In the genomic region with DNA sequence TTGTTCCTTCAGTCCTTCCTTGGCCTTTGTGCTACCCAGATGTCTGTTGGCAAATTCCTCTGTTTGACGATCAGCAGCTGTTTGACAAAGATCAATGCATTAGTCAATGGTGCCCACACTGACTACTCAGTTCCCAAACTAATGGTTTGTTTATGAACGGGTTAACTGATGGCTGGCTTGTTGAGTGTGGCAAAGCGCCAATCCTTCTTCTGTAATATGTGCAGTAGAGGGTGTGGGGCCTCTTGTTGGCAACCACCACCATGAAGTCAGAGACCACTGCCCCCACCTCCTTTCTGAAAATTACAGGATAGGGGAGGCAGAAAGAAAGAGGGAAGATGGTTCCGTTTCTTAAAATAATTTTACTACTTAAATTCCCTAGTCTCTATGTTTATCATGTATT, we compare ENCODE assay signal across 21 cellular contexts. TPM values are rescaled to one million over a fixed set of nuclear protein-coding genes. Genes with fewer than 3 reads are reported as not detected.
DNase-seq lines count a peak whose midpoint lies in the region; ATAC-seq, FAIRE-seq and TF ChIP-seq lines count a peak whose summit lies in the region.
"Had no signal": no experiment of that assay in that cellular context is flagged by ENCODE, and none has a peak within 500 bp of the region (broad histone marks: within the 10 kb centered on the region; RNA-seq: fewer than 3 reads in every experiment).

No MANE protein-coding gene starts in this region.

- FAIRE-seq in HTR-8/SVneo (lab: Jason Lieb, UNC): peak; percentile 38
- FAIRE-seq in astrocyte (lab: Jason Lieb, UNC): no peak
- FAIRE-seq: D721Med, GM12892 had no signal

- H3K27ac ChIP-seq in astrocyte (ENCODE audit: low read depth, low read length): no peak overlapping the region
- H3K27ac ChIP-seq: HL-60 had no signal

- no peak overlapping the region for H3K4me3 Mint-ChIP-seq in Caco-2 (ENCODE audit: unreplicated experiment)
- no peak overlapping the region for H3K4me3 Mint-ChIP-seq in astrocyte (ENCODE audit: unreplicated experiment)
- no peak overlapping the region for H3K4me3 Mint-ChIP-seq in T-cell
- H3K4me3 Mint-ChIP-seq: activated naive CD8-positive, alpha-beta T cell; natural killer cell treated with Interleukin-12 subunit alpha and Interleukin-12 subunit beta and Interleukin-15 and Interleukin-18, amount 100 ng/mL, for 72 hours had no signal

- no peaks in the 10 kb centered on the region for H3K9me3 Mint-ChIP-seq in Caco-2 (ENCODE audit: unreplicated experiment)
- H3K9me3 Mint-ChIP-seq in astrocyte (ENCODE audit: unreplicated experiment): no peaks in the 10 kb centered on the region
- peaks cover 0 to 2% (median 0%) of the 10 kb centered on the region in 3 donors for H3K9me3 Mint-ChIP-seq in T-cell
- H3K9me3 Mint-ChIP-seq: activated T-helper 2 cell treated with anti-CD3 and anti-CD28 coated beads, Interferon-gamma antibody, Interleukin-2, Interleukin-4, amounts not matched to agents 10 μg/mL and 5 μg/mL and 100 μg/mL, durations not matched to agents 14 hours and 24 hours and 36 hours; natural killer cell treated with Interleukin-12 subunit alpha and Interleukin-12 subunit beta and Interleukin-15 and Interleukin-18, amount 100 ng/mL, for 72 hours had no signal

- H3K27me3 Mint-ChIP-seq in Caco-2 (ENCODE audit: insufficient read depth, unreplicated experiment) (no peaks in the 10 kb centered on the region), astrocyte (ENCODE audit: low read depth, unreplicated experiment) (peaks cover 11% of the 10 kb centered on the region), T-cell (peaks cover 46 to 54% of the 10 kb centered on the region in 2 donors)

- no peaks in the 10 kb centered on the region for H3K79me2 ChIP-seq in astrocyte (ENCODE audit: insufficient read depth, low read length)

- intact Hi-C loops in Caco-2 (cut with micrococcal nuclease; ENCODE audit: unreplicated experiment): no loop called here

- TF ChIP-seq CTCF in Caco-2 (IDR thresholded peaks at IDR 0.05; ENCODE audit: insufficient read depth in 1 of 2, low read depth in 1 of 2, low read length in 1 of 2, severe bottlenecking in 1 of 2, unreplicated experiment in 1 of 2) (no peak), astrocyte (IDR thresholded peaks at IDR 0.05; ENCODE audit: insufficient read depth, low read depth, low read length) (no peak)

- peaks cover 41% of the 10 kb centered on the region for H3K4me1 ChIP-seq in Caco-2
- H3K4me1 ChIP-seq in astrocyte (ENCODE audit: insufficient read depth, low read length): peaks cover 48% of the 10 kb centered on the region
- peaks cover 19% of the 10 kb centered on the region for H3K4me1 ChIP-seq in neuron (ENCODE audit: insufficient read depth, low read length)

- ATAC-seq in HG03108 (IDR thresholded peaks at IDR 0.05; ENCODE audit: unreplicated experiment) (no peak), T-cell (replicated peaks in 1 of 4) (no peak)
- ATAC-seq: natural killer cell treated with Interleukin-12 subunit alpha and Interleukin-12 subunit beta and Interleukin-15 and Interleukin-18, amount 100 ng/mL, for 72 hours; stimulated activated naive CD8-positive, alpha-beta T cell treated with anti-CD3 and anti-CD28 coated beads, Interleukin-15, Interleukin-2, amounts not matched to agents 100 U/mL and 50 U/mL, for 24 hours had no signal

- CTCF ChIA-PET in Caco-2 (lab: Charles Lee) (interaction anchor here (1.1 to 1.7 kb wide), 4 partner anchors 16 to 75 kb away, joined by 3 to 11 read pairs (median 6); no protein-coding TSS in a partner anchor), T-cell (lab: Charles Lee) (no interaction called here)

- POLR2A ChIA-PET in Caco-2 (lab: Charles Lee) (no interaction called here), T-cell (lab: Charles Lee) (no interaction called here)

- peaks cover under 1% of the 10 kb centered on the region for H4K20me1 ChIP-seq in astrocyte (ENCODE audit: insufficient read depth, low read length)

- no peak for DNase-seq in Caco-2
- no peak for DNase-seq in HTR-8/SVneo (ENCODE audit: insufficient read length, low spot score)
- no peak for DNase-seq in astrocyte (ENCODE audit: low read depth)
- DNase-seq in T-cell: no peak
- DNase-seq in cortex of kidney (lab: John Stamatoyannopoulos, UW): no peak
- DNase-seq: activated CD4-positive, alpha-beta T cell treated with anti-CD3 and anti-CD28 coated beads, Interleukin-2, amount 50 U/mL, for 1 hour; activated CD8-positive, alpha-beta memory T cell treated with anti-CD3 and anti-CD28 coated beads, Interleukin-2, amount 50 U/mL, for 48 hours; effector memory CD4-positive, alpha-beta T cell; NCI-H2081; stimulated activated CD4-positive, alpha-beta T cell treated with anti-CD3 and anti-CD28 coated beads, Interleukin-15, amount 100 ng/mL, for 24 hours; stimulated activated naive CD8-positive, alpha-beta T cell treated with anti-CD3 and anti-CD28 coated beads, Interleukin-15, Interleukin-2, amounts not matched to agents 100 U/mL and 50 U/mL, for 24 hours had no signal

- H3K27me3 ChIP-seq in Caco-2 (replicated peaks; ENCODE audit: control insufficient read depth, insufficient read depth, low read length) (no peaks in the 10 kb centered on the region), astrocyte (ENCODE audit: insufficient read depth, low read length) (no peaks in the 10 kb centered on the region), neuron (ENCODE audit: insufficient read depth, low read length) (peaks cover 8% of the 10 kb centered on the region)

- H3K9me3 ChIP-seq in Caco-2 (no peaks in the 10 kb centered on the region), astrocyte (ENCODE audit: insufficient read depth, low read depth, low read length) (no peaks in the 10 kb centered on the region), neuron (ENCODE audit: low read length) (no peaks in the 10 kb centered on the region)
- H3K9me3 ChIP-seq: thoracic aorta had no signal

- no TSS peak for BruUV-seq in Caco-2 (replicated peaks; lab: Mats Ljungman, UMichigan)

- H3K36me3 ChIP-seq in Caco-2 (ENCODE audit: control insufficient read depth, insufficient read depth, low read length): no peaks in the 10 kb centered on the region
- no peaks in the 10 kb centered on the region for H3K36me3 ChIP-seq in astrocyte (ENCODE audit: insufficient read depth, low read length)
- no peaks in the 10 kb centered on the region for H3K36me3 ChIP-seq in neuron (ENCODE audit: insufficient read depth, low read length)
- H3K36me3 ChIP-seq: thoracic aorta had no signal

- no peak overlapping the region for H3K4me3 ChIP-seq in Caco-2 (ENCODE audit: low read depth, low read length)
- no peak overlapping the region for H3K4me3 ChIP-seq in astrocyte (ENCODE audit: insufficient read depth, low read depth, low read length)
- no peak overlapping the region for H3K4me3 ChIP-seq in neuron (ENCODE audit: low read length)
- H3K4me3 ChIP-seq: thoracic aorta had no signal

- H3K4me1 Mint-ChIP-seq in Caco-2 (ENCODE audit: low read depth, unreplicated experiment) (peaks cover 43% of the 10 kb centered on the region), astrocyte (ENCODE audit: low read depth, unreplicated experiment) (peaks cover 18% of the 10 kb centered on the region), T-cell (peaks cover 0 to 6% (median 5%) of the 10 kb centered on the region in 3 donors)

- peak overlapping the region; percentile 68 for H3K4me2 ChIP-seq in astrocyte (ENCODE audit: low read length)

- peaks cover 7% of the 10 kb centered on the region for H3K36me3 Mint-ChIP-seq in Caco-2 (ENCODE audit: insufficient read depth, unreplicated experiment)
- no peaks in the 10 kb centered on the region for H3K36me3 Mint-ChIP-seq in astrocyte (ENCODE audit: low read depth, unreplicated experiment)
- H3K36me3 Mint-ChIP-seq in T-cell: peaks cover 5% of the 10 kb centered on the region
- H3K36me3 Mint-ChIP-seq: CD14-positive monocyte had no signal

- no peak overlapping the region for H3K9ac ChIP-seq in astrocyte (ENCODE audit: low read length)

- H3K27ac Mint-ChIP-seq in Caco-2 (ENCODE audit: unreplicated experiment): peak overlapping the region; percentile 78
- H3K27ac Mint-ChIP-seq in astrocyte (ENCODE audit: unreplicated experiment): no peak overlapping the region
- H3K27ac Mint-ChIP-seq in T-cell: no peak overlapping the region
- H3K27ac Mint-ChIP-seq: activated naive CD8-positive, alpha-beta T cell; activated T-helper 2 cell treated with anti-CD3 and anti-CD28 coated beads, Interferon-gamma antibody, Interleukin-2, Interleukin-4, amounts not matched to agents 10 μg/mL and 5 μg/mL and 100 μg/mL, durations not matched to agents 14 hours and 24 hours and 36 hours; CD14-positive monocyte; natural killer cell treated with Interleukin-12 subunit alpha and Interleukin-12 subunit beta and Interleukin-15 and Interleukin-18, amount 100 ng/mL, for 72 hours had no signal

- H2AFZ ChIP-seq in astrocyte (ENCODE audit: low read depth, low read length) (peak overlapping the region; percentile 35), neuron (ENCODE audit: low read depth, low read length) (peak overlapping the region; percentile 6)

RNA-seq across cellular contexts. Expression of a gene that starts 2.6 kb away (rescaled TPM):
- total RNA-seq in Caco-2 (2022) (10.7 and 12.8 TPM in 2 replicates), astrocyte (0.58 and 0.84 TPM in 2 replicates), T-cell (under 1 TPM in 3 of 5 donors, not detected in 2; 0.03 to 0.06 (median 0.03) TPM)
